8 cellular contexts compared by ENCODE assay signal in the genomic region with DNA sequence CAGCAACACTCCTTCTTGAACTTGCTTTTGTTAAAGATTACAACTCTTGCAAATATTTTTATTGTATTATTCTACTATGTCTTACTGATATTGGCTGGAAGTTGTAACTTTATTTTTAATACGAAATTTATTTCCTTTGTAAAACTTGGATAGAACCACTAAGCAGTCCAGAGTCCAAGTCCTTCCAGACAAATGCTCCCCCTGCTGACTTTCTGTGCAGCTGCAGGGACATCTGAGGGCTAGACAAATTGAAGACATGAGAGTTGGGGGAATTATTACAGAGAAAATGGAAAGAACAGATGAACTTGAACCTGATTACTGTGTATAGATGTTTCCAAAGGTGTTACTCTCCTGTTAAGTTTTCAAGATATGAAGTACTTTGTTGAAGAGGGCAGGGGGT.
A peak's percentile ranks its signal among the peaks of the same experiment; 100 is the strongest.
DNase-seq lines count a peak whose midpoint lies in the region; ATAC-seq and TF ChIP-seq lines count a peak whose summit lies in the region.

No MANE protein-coding gene starts in this region.

- POLR2A ChIA-PET in WTC11 (lab: Charles Lee): no interaction called here
- POLR2A ChIA-PET in naive thymus-derived CD4-positive, alpha-beta T cell (lab: Charles Lee): no interaction called here

- no peaks in the 10 kb centered on the region for H3K27me3 ChIP-seq in naive thymus-derived CD4-positive, alpha-beta T cell (ENCODE audit: control insufficient read depth in 2 of 2, insufficient read depth in 2 of 2, low read length in 2 of 2)

- no peaks in the 10 kb centered on the region for H3K36me3 ChIP-seq in naive thymus-derived CD4-positive, alpha-beta T cell (ENCODE audit: control insufficient read depth in 2 of 3, insufficient read depth in 3 of 3, low read length in 3 of 3)

- H3K4me3 ChIP-seq in naive thymus-derived CD4-positive, alpha-beta T cell (ENCODE audit: low read length): no peak overlapping the region

- peak; percentile 31 for TF ChIP-seq CTCF in Calu3 (IDR thresholded peaks at IDR 0.05; ENCODE audit: unreplicated experiment)
- no peak for TF ChIP-seq CTCF in WTC11 (IDR thresholded peaks at IDR 0.05)

- BruUV-seq in Calu3 (replicated peaks; lab: Mats Ljungman, UMichigan): no TSS peak

- peak; percentile 12 for DNase-seq in Calu3
- DNase-seq in WTC11 (ENCODE audit: low spot score): peak; percentile 11
- peak; percentile 39 for DNase-seq in kidney tubule cell (ENCODE audit: low spot score)
- no peak for DNase-seq in stimulated activated naive CD4-positive, alpha-beta T cell treated with Interleukin-2 at 50 U/mL for 16 hours (lab: John Stamatoyannopoulos, UW)
- no peak for DNase-seq in naive thymus-derived CD4-positive, alpha-beta T cell
- DNase-seq in NCI-H1105 treated with DMSO at 0.1 percent for 48 hours (lab: John Stamatoyannopoulos, UW): no peak

- H3K27ac ChIP-seq in naive thymus-derived CD4-positive, alpha-beta T cell (ENCODE audit: low read depth, low read length): no peak overlapping the region

- intact Hi-C loops in Calu3 (cut with micrococcal nuclease; ENCODE audit: unreplicated experiment): loop anchor here (10.0 kb wide), 2 partner anchors 248 to 428 kb away; no protein-coding TSS in a partner anchor
- intact Hi-C loops in naive thymus-derived CD4-positive, alpha-beta T cell (cut with micrococcal nuclease): no loop called here

- H3K9me3 Mint-ChIP-seq in Calu3 (ENCODE audit: low read depth, unreplicated experiment) (no peaks in the 10 kb centered on the region), WTC11 (no peaks in the 10 kb centered on the region)
- no peaks in the 10 kb centered on the region for H3K9me3 Mint-ChIP-seq in naive thymus-derived CD4-positive, alpha-beta T cell

- H3K4me1 ChIP-seq in naive thymus-derived CD4-positive, alpha-beta T cell (ENCODE audit: control insufficient read depth in 2 of 2, insufficient read depth in 2 of 2, low read length in 2 of 2): no peaks in the 10 kb centered on the region

- CTCF ChIA-PET in Calu3 (lab: Charles Lee): interaction anchor here (0.8 kb wide), 1 partner anchor 1387 kb away, joined by 3 read pairs; no protein-coding TSS in a partner anchor
- CTCF ChIA-PET in WTC11 (lab: Charles Lee): interaction anchor here (0.6 to 2.1 kb wide), 6 partner anchors 8 to 249 kb away, joined by 3 to 6 read pairs (median 3); no protein-coding TSS in a partner anchor
- CTCF ChIA-PET in naive thymus-derived CD4-positive, alpha-beta T cell (lab: Charles Lee): interaction anchor here (0.7 kb wide), 1 partner anchor 27 kb away, joined by 3 read pairs; no protein-coding TSS in a partner anchor

- H3K36me3 Mint-ChIP-seq in Calu3 (ENCODE audit: insufficient read depth, unreplicated experiment) (no peaks in the 10 kb centered on the region), WTC11 (no peaks in the 10 kb centered on the region)
- no peaks in the 10 kb centered on the region for H3K36me3 Mint-ChIP-seq in naive thymus-derived CD4-positive, alpha-beta T cell

- H3K4me1 Mint-ChIP-seq in Calu3 (ENCODE audit: low read depth, unreplicated experiment): no peaks in the 10 kb centered on the region
- H3K4me1 Mint-ChIP-seq in WTC11: peaks cover 22% of the 10 kb centered on the region
- H3K4me1 Mint-ChIP-seq in naive thymus-derived CD4-positive, alpha-beta T cell: no peaks in the 10 kb centered on the region

- no peak overlapping the region for H3K27ac Mint-ChIP-seq in Calu3 (ENCODE audit: unreplicated experiment)
- no peak overlapping the region for H3K27ac Mint-ChIP-seq in WTC11
- H3K27ac Mint-ChIP-seq in naive thymus-derived CD4-positive, alpha-beta T cell: no peak overlapping the region

- ATAC-seq in HG02759 (IDR thresholded peaks at IDR 0.05; ENCODE audit: unreplicated experiment) (peak; percentile 44), WTC11 (peak; percentile 58; the same call in 1 of the 2 replicates), HG03469 (IDR thresholded peaks at IDR 0.05; ENCODE audit: unreplicated experiment) (no peak)
- no peak for ATAC-seq in naive thymus-derived CD4-positive, alpha-beta T cell

- H3K27me3 Mint-ChIP-seq in Calu3 (ENCODE audit: unreplicated experiment) (peaks cover 14% of the 10 kb centered on the region), WTC11 (ENCODE audit: low read depth) (no peaks in the 10 kb centered on the region)
- peaks cover 0 to 3% (median 0%) of the 10 kb centered on the region in 5 donors for H3K27me3 Mint-ChIP-seq in naive thymus-derived CD4-positive, alpha-beta T cell

- no peaks in the 10 kb centered on the region for H3K9me3 ChIP-seq in naive thymus-derived CD4-positive, alpha-beta T cell (ENCODE audit: control insufficient read depth in 2 of 3, low read length in 3 of 3)

- H3K4me3 Mint-ChIP-seq in Calu3 (ENCODE audit: low read depth, unreplicated experiment) (no peak overlapping the region), WTC11 (no peak overlapping the region)
- H3K4me3 Mint-ChIP-seq in naive thymus-derived CD4-positive, alpha-beta T cell: no peak overlapping the region

TF ChIP-seq in WTC11, 78 proteins besides CTCF, POLR2A, EP300 and RAD21:
- no peak for TF ChIP-seq IRF2 (CRISPR knock-in tag; IDR thresholded peaks at IDR 0.05; ENCODE audit: borderline replicate concordance, low read depth)
- TF ChIP-seq EMX1 (CRISPR knock-in tag; IDR thresholded peaks at IDR 0.05): no peak
- TF ChIP-seq, protein P1, sequence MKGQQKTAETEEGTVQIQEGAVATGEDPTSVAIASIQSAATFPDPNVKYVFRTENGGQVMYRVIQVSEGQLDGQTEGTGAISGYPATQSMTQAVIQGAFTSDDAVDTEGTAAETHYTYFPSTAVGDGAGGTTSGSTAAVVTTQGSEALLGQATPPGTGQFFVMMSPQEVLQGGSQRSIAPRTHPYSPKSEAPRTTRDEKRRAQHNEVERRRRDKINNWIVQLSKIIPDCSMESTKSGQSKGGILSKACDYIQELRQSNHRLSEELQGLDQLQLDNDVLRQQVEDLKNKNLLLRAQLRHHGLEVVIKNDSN (CRISPR knock-in tag; IDR thresholded peaks at IDR 0.05): no peak
- no peak for TF ChIP-seq JAZF1 (CRISPR knock-in tag; IDR thresholded peaks at IDR 0.05)
- TF ChIP-seq NR3C1 (CRISPR knock-in tag; conservative IDR thresholded peaks at IDR 0.05; ENCODE audit: low read depth): no peak
- TF ChIP-seq SMAD3 (CRISPR knock-in tag; IDR thresholded peaks at IDR 0.05; ENCODE audit: borderline replicate concordance): no peak
- TF ChIP-seq, protein P2, sequence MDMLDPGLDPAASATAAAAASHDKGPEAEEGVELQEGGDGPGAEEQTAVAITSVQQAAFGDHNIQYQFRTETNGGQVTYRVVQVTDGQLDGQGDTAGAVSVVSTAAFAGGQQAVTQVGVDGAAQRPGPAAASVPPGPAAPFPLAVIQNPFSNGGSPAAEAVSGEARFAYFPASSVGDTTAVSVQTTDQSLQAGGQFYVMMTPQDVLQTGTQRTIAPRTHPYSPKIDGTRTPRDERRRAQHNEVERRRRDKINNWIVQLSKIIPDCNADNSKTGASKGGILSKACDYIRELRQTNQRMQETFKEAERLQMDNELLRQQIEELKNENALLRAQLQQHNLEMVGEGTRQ (CRISPR knock-in tag; IDR thresholded peaks at IDR 0.05): no peak
- no peak for TF ChIP-seq FOXP1 (CRISPR knock-in tag; IDR thresholded peaks at IDR 0.05; ENCODE audit: borderline replicate concordance)
- TF ChIP-seq ETV6 (CRISPR knock-in tag; IDR thresholded peaks at IDR 0.05): no peak
TF ChIP-seq in WTC11: peak in this region for 0.

Comparison
In these comparisons a context has a peak if more than half of its experiments do, and no peak if none do; other contexts are left out.
1. DNase-seq: peak in Calu3 (single experiment), WTC11 (single experiment) and kidney tubule cell (single experiment); none in stimulated activated naive CD4-positive, alpha-beta T cell treated with Interleukin-2 at 50 U/mL for 16 hours (single experiment), naive thymus-derived CD4-positive, alpha-beta T cell (0 of 9) and NCI-H1105 treated with DMSO at 0.1 percent for 48 hours (single experiment).
2. ATAC-seq: peak in HG02759 (single experiment) and WTC11 (single experiment); none in naive thymus-derived CD4-positive, alpha-beta T cell (single experiment) and HG03469 (single experiment).